ENCODE assay signal across 16 cellular contexts in the genomic region with DNA sequence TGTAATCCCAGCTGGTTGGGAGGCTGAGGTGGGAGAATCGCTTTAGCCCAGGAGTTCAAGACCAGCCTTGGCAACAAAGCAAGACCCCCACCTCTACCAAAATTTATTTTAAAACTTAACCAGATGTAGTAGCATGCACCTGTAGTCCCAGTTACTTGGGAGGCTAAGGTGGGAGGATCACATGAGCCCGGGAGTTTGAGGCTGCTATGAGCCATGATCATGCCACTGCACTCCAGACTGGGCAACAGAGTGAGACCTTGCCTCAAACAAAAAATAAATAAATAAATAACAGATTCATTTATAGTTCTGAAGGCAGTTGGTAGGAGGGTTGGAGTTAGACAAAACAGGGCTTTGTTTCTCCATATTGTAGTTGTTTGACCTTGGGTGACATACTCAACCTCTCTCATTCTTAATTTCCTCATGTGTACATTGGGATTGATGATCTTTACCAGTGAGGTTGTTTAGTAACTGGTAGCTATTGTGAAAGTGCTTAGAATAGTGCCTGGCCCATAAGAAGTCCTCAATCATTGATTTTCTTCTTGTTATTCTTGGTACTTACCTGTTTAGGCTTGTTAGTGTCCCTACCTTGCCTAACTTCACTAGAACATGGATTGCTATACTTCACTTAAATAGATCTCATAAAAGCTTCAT.
DNase-seq lines count a peak whose midpoint lies in the region; ATAC-seq and TF ChIP-seq lines count a peak whose summit lies in the region.
"Had no signal": no experiment of that assay in that cellular context is flagged by ENCODE, and none has a peak within 500 bp of the region (broad histone marks: within the 10 kb centered on the region; RNA-seq: fewer than 3 reads in every experiment).

No MANE protein-coding gene starts in this region.

- no peak for TF ChIP-seq EP300 in esophagus muscularis mucosa (IDR thresholded peaks at IDR 0.05)

- no peak overlapping the region for H2AFZ ChIP-seq in mammary epithelial cell (ENCODE audit: low read depth, low read length)

- no peaks in the 10 kb centered on the region for H4K20me1 ChIP-seq in mammary epithelial cell (ENCODE audit: insufficient read depth, low read length)

- no peaks in the 10 kb centered on the region for H3K27me3 Mint-ChIP-seq in MCF 10A (ENCODE audit: insufficient read depth, unreplicated experiment)
- H3K27me3 Mint-ChIP-seq: CD4-positive, alpha-beta T cell had no signal

- CTCF ChIA-PET in mammary epithelial cell (lab: Charles Lee; ENCODE audit: low non-redundant PET) (no interaction called here), MCF 10A (lab: Yijun Ruan, JAX) (interaction anchor here (0.6 to 1.2 kb wide), 4 partner anchors 11 to 627 kb away, joined by 3 to 4 read pairs (median 3); no protein-coding TSS in a partner anchor), Panc1 (lab: Charles Lee) (interaction anchor here (0.7 kb wide), 1 partner anchor 35 kb away, joined by 13 read pairs; no protein-coding TSS in a partner anchor)

- TF ChIP-seq CTCF in mammary epithelial cell (conservative IDR thresholded peaks at IDR 0.05 in 1 of 2, IDR thresholded peaks at IDR 0.05 in 1 of 2; ENCODE audit: extremely low read depth in 1 of 2, insufficient read depth in 1 of 2, low read depth in 1 of 2, low read length in 2 of 2) (no peak), MCF 10A (IDR thresholded peaks at IDR 0.05; ENCODE audit: unreplicated experiment) (no peak), Panc1 (IDR thresholded peaks at IDR 0.05) (no peak), esophagus muscularis mucosa (IDR thresholded peaks at IDR 0.05) (no peak)

- H3K4me3 ChIP-seq in mammary epithelial cell (replicated peaks in 1 of 3; ENCODE audit: insufficient read depth in 1 of 3, low read depth in 2 of 3, low read length in 3 of 3) (no peak overlapping the region), Panc1 (ENCODE audit: low read depth in 2 of 2, low read length in 2 of 2) (no peak overlapping the region), esophagus muscularis mucosa (no peak overlapping the region)
- H3K4me3 ChIP-seq: K562 had no signal

- peaks cover 28% of the 10 kb centered on the region for H3K36me3 Mint-ChIP-seq in MCF 10A (ENCODE audit: insufficient read depth, unreplicated experiment)

- in situ Hi-C loops in mammary epithelial cell (cut with MboI; ENCODE audit: low sequenced_read_pairs in 2 of 2) (no loop called here), Panc1 (cut with HindIII; ENCODE audit: low pct_unique_long_range_greater_than_20kb, low sequenced_read_pairs) (no loop called here)

- peak; percentile 41 for DNase-seq in mammary epithelial cell
- DNase-seq in MCF 10A (ENCODE audit: unreplicated experiment), result no peak
- no peak for DNase-seq in Panc1 (ENCODE audit: low read depth, low spot score)
- DNase-seq in esophagus muscularis mucosa (ENCODE audit: extremely low spot score), result no peak
- DNase-seq in NK-92 (lab: John Stamatoyannopoulos, UW; ENCODE audit: unreplicated experiment), result no peak
- DNase-seq in GF-D8 (lab: John Stamatoyannopoulos, UW), result no peak
- DNase-seq: 8988T; C1 segment of cervical spinal cord; CD4-positive, alpha-beta T cell; DND-41; GDM1; HCEC 1CT had no signal

- 80% methylated on average over 2 of the region's 2 CpGs for WGBS in mammary epithelial cell (ENCODE audit: low coverage, missing lambda C conversion rate)
- 97% methylated on average over 2 of the region's 2 CpGs for WGBS in esophagus muscularis mucosa

- peaks cover 11% of the 10 kb centered on the region for H3K36me3 ChIP-seq in mammary epithelial cell (ENCODE audit: insufficient read depth, low read length)
- H3K36me3 ChIP-seq in Panc1 (ENCODE audit: control insufficient read depth, insufficient read depth, low read length), result no peaks in the 10 kb centered on the region; the same call in 1 of the 2 replicates
- H3K36me3 ChIP-seq in esophagus muscularis mucosa, result peaks cover 8 to 50% (median 22%) of the 10 kb centered on the region in 4 donors

- H3K9me3 Mint-ChIP-seq in MCF 10A (ENCODE audit: unreplicated experiment), result no peaks in the 10 kb centered on the region
- H3K9me3 Mint-ChIP-seq: CD4-positive, alpha-beta T cell had no signal

- intact Hi-C loops in mammary epithelial cell (cut with micrococcal nuclease) (no loop called here), MCF 10A (cut with micrococcal nuclease) (no loop called here), Panc1 (cut with micrococcal nuclease; ENCODE audit: unreplicated experiment) (loop anchor here (10.0 kb wide), 1 partner anchor 159 kb away; no protein-coding TSS in a partner anchor), esophagus muscularis mucosa (cut with DNase I) (no loop called here)

- H3K9ac ChIP-seq in mammary epithelial cell (ENCODE audit: insufficient read depth, low read length), result no peak overlapping the region

- no peak overlapping the region for H3K27ac ChIP-seq in mammary epithelial cell (ENCODE audit: insufficient read depth, low read depth, low read length)
- H3K27ac ChIP-seq in Panc1 (ENCODE audit: low read length), result no peak overlapping the region
- no peak overlapping the region for H3K27ac ChIP-seq in esophagus muscularis mucosa (replicated peaks in 1 of 4)
- H3K27ac ChIP-seq: HL-60 had no signal

- no peak overlapping the region for H3K27ac Mint-ChIP-seq in MCF 10A (ENCODE audit: low read depth, unreplicated experiment)
- H3K27ac Mint-ChIP-seq: CD4-positive, alpha-beta T cell had no signal

- no peaks in the 10 kb centered on the region for H3K79me2 ChIP-seq in mammary epithelial cell (ENCODE audit: insufficient read depth, low read length)

- dilution Hi-C loops in mammary epithelial cell (cut with HindIII; ENCODE audit: low sequenced_read_pairs), result no loop called here

- H3K9me3 ChIP-seq in mammary epithelial cell (replicated peaks; ENCODE audit: insufficient read depth, low read length) (no peaks in the 10 kb centered on the region), Panc1 (ENCODE audit: control insufficient read depth, insufficient read depth, low read depth, low read length) (no peaks in the 10 kb centered on the region), esophagus muscularis mucosa (no peaks in the 10 kb centered on the region)

- peaks cover 11% of the 10 kb centered on the region for H3K4me1 Mint-ChIP-seq in MCF 10A (ENCODE audit: insufficient read depth, unreplicated experiment)

- H3K27me3 ChIP-seq in mammary epithelial cell (ENCODE audit: insufficient read depth, low read length) (no peaks in the 10 kb centered on the region), Panc1 (ENCODE audit: control insufficient read depth, insufficient read depth, low read length) (no peaks in the 10 kb centered on the region), esophagus muscularis mucosa (no peaks in the 10 kb centered on the region)

- TF ChIP-seq POLR2A in esophagus muscularis mucosa (IDR thresholded peaks at IDR 0.05; ENCODE audit: low read depth), result no peak

- no peak overlapping the region for H3K4me2 ChIP-seq in mammary epithelial cell (ENCODE audit: insufficient read depth, low read depth, low read length)

- no peak overlapping the region for H3K4me3 Mint-ChIP-seq in MCF 10A (ENCODE audit: unreplicated experiment)
- H3K4me3 Mint-ChIP-seq: CD4-positive, alpha-beta T cell had no signal

- BruUV-seq in mammary epithelial cell (replicated peaks; lab: Mats Ljungman, UMichigan) (no TSS peak), MCF 10A (replicated peaks; lab: Mats Ljungman, UMichigan) (no TSS peak), Panc1 (replicated peaks; lab: Mats Ljungman, UMichigan) (no TSS peak)

- POLR2A ChIA-PET in MCF 10A (lab: Yijun Ruan, JAX) (no interaction called here), Panc1 (lab: Charles Lee) (interaction anchor here (0.6 kb wide), 2 partner anchors 411 to 1066 kb away, joined by 5 to 8 read pairs; no protein-coding TSS in a partner anchor)

- H3K4me1 ChIP-seq in mammary epithelial cell (ENCODE audit: insufficient read depth, low read length) (peaks cover 8% of the 10 kb centered on the region), Panc1 (ENCODE audit: control insufficient read depth, insufficient read depth, low read length) (no peaks in the 10 kb centered on the region), esophagus muscularis mucosa (peaks cover 0 to 7% (median 6%) of the 10 kb centered on the region in 4 donors)

- ATAC-seq in Panc1 (0 out of 2 replicates have a peak, but pooled peaks have one; percentile 11), esophagus mucosa (peak; percentile 32), GM18517 (IDR thresholded peaks at IDR 0.05; ENCODE audit: unreplicated experiment) (no peak)
- ATAC-seq: K562 had no signal
